Comparison of ENCODE assay signal across 41 cellular contexts in genomic region chr14:104467236-104467635, GRCh38.
"Had no signal": no experiment of that assay in that cellular context is flagged by ENCODE, and none has a peak within 500 bp of the region (broad histone marks: within the 10 kb centered on the region; RNA-seq: fewer than 3 reads in every experiment).

No MANE protein-coding gene starts in this region.

- H3K27ac Mint-ChIP-seq: activated naive CD4-positive, alpha-beta T cell treated with anti-CD3 and anti-CD28 coated beads for 36 hours; activated naive CD4-positive, alpha-beta T cell treated with anti-CD3 and anti-CD28 coated beads, Interleukin-2, amount 10 ng/mL, durations not matched to agents 7 days and 5 days; activated naive CD4-positive, alpha-beta T cell treated with anti-CD3 and anti-CD28 coated beads, Interleukin-2, amount 50 U/mL, for 24 hours; activated naive CD4-positive, alpha-beta T cell treated with anti-CD3 and anti-CD28 coated beads, Interleukin-2, amount 50 U/mL, for 72 hours; activated naive CD8-positive, alpha-beta T cell; activated naive CD8-positive, alpha-beta T cell treated with anti-CD3 and anti-CD28 coated beads for 36 hours; activated naive CD8-positive, alpha-beta T cell treated with anti-CD3 and anti-CD28 coated beads, Interleukin-2, amount 10 ng/mL, durations not matched to agents 7 days and 5 days; activated naive CD8-positive, alpha-beta T cell treated with anti-CD3 and anti-CD28 coated beads, Interleukin-2, amount 50 U/mL, for 24 hours; activated T-cell treated with anti-CD3 and anti-CD28 coated beads, Interleukin-2, amount 50 U/mL, for 24 hours; activated T-cell treated with anti-CD3 and anti-CD28 coated beads, Interleukin-2, amount 50 U/mL, for 72 hours; activated T-helper 1 cell treated with anti-CD3 and anti-CD28 coated beads, Interleukin-12 subunit alpha, Interleukin-12 subunit beta, Interleukin-2, Interleukin-4 antibody, amounts not matched to agents 30 ng/mL and 10 ng/mL and 1 ng/mL, durations not matched to agents 14 hours and 24 hours and 36 hours; activated T-helper 17 cell treated with anti-CD3 and anti-CD28 coated beads, Interleukin-2, amount 50 U/mL, for 72 hours; activated T-helper 2 cell treated with anti-CD3 and anti-CD28 coated beads, Interferon-gamma antibody, Interleukin-2, Interleukin-4, amounts not matched to agents 10 μg/mL and 5 μg/mL and 100 μg/mL, durations not matched to agents 14 hours and 24 hours and 36 hours; brain had no signal

- H3K4me3 Mint-ChIP-seq: activated naive CD4-positive, alpha-beta T cell treated with anti-CD3 and anti-CD28 coated beads for 36 hours; activated naive CD4-positive, alpha-beta T cell treated with anti-CD3 and anti-CD28 coated beads, Interleukin-2, amount 10 ng/mL, durations not matched to agents 7 days and 5 days; activated naive CD4-positive, alpha-beta T cell treated with anti-CD3 and anti-CD28 coated beads, Interleukin-2, amount 50 U/mL, for 24 hours; activated naive CD8-positive, alpha-beta T cell; activated naive CD8-positive, alpha-beta T cell treated with anti-CD3 and anti-CD28 coated beads for 36 hours; activated naive CD8-positive, alpha-beta T cell treated with anti-CD3 and anti-CD28 coated beads, Interleukin-2, amount 10 ng/mL, durations not matched to agents 7 days and 5 days; activated naive CD8-positive, alpha-beta T cell treated with anti-CD3 and anti-CD28 coated beads, Interleukin-2, amount 50 U/mL, for 24 hours; activated T-cell treated with anti-CD3 and anti-CD28 coated beads, Interleukin-2, amount 50 U/mL, for 24 hours; activated T-cell treated with anti-CD3 and anti-CD28 coated beads, Interleukin-2, amount 50 U/mL, for 4 hours; activated T-cell treated with anti-CD3 and anti-CD28 coated beads, Interleukin-2, amount 50 U/mL, for 72 hours; activated T-helper 1 cell treated with anti-CD3 and anti-CD28 coated beads, Interleukin-12 subunit alpha, Interleukin-12 subunit beta, Interleukin-2, Interleukin-4 antibody, amounts not matched to agents 30 ng/mL and 10 ng/mL and 1 ng/mL, durations not matched to agents 14 hours and 24 hours and 36 hours; activated T-helper 17 cell treated with anti-CD3 and anti-CD28 coated beads, Interleukin-2, amount 50 U/mL, for 72 hours; brain; central memory CD8-positive, alpha-beta T cell had no signal

- H3K27ac ChIP-seq: adrenal gland, ascending aorta, body of pancreas, brain microvascular endothelial cell, breast epithelium, cardiac muscle cell had no signal

- H3K36me3 Mint-ChIP-seq: activated naive CD4-positive, alpha-beta T cell treated with anti-CD3 and anti-CD28 coated beads, Interleukin-2, amount 10 ng/mL, durations not matched to agents 7 days and 5 days; activated naive CD4-positive, alpha-beta T cell treated with anti-CD3 and anti-CD28 coated beads, Interleukin-2, amount 50 U/mL, for 24 hours; activated naive CD4-positive, alpha-beta T cell treated with anti-CD3 and anti-CD28 coated beads, Interleukin-2, amount 50 U/mL, for 72 hours; activated naive CD8-positive, alpha-beta T cell; activated naive CD8-positive, alpha-beta T cell treated with anti-CD3 and anti-CD28 coated beads for 36 hours; activated naive CD8-positive, alpha-beta T cell treated with anti-CD3 and anti-CD28 coated beads, Interleukin-2, amount 10 ng/mL, durations not matched to agents 7 days and 5 days; brain had no signal

- H3K4me1 ChIP-seq: adrenal gland, ascending aorta, body of pancreas, breast epithelium had no signal

- ATAC-seq: activated naive CD4-positive, alpha-beta T cell treated with anti-CD3 and anti-CD28 coated beads, Interleukin-2, amount 50 U/mL, for 72 hours; activated naive CD8-positive, alpha-beta T cell treated with anti-CD3 and anti-CD28 coated beads, Interleukin-2, amount 50 U/mL, for 24 hours; activated T-cell treated with anti-CD3 and anti-CD28 coated beads, Interleukin-2, amount 50 U/mL, for 4 hours; activated T-cell treated with anti-CD3 and anti-CD28 coated beads, Interleukin-2, amount 50 U/mL, for 72 hours; activated T-helper 17 cell treated with anti-CD3 and anti-CD28 coated beads, Interleukin-2, amount 50 U/mL, for 72 hours; body of pancreas had no signal

- FAIRE-seq: astrocyte, bronchial epithelial cell had no signal

- H3K36me3 ChIP-seq: adrenal gland, ascending aorta, brain microvascular endothelial cell, breast epithelium, cardiac muscle cell had no signal

- DNase-seq: activated effector memory CD4-positive, alpha-beta T cell treated with anti-CD3 and anti-CD28 coated beads, Interleukin-2, amount 50 U/mL, for 16 hours; activated effector memory CD4-positive, alpha-beta T cell treated with Interleukin-2 at 50 U/mL for 16 hours; activated gamma-delta T cell; activated gamma-delta T cell treated with Interleukin-2 at 50 U/mL for 16 hours; activated naive CD4-positive, alpha-beta T cell; activated naive CD4-positive, alpha-beta T cell treated with anti-CD3 and anti-CD28 coated beads for 36 hours; activated naive CD4-positive, alpha-beta T cell treated with anti-CD3 and anti-CD28 coated beads, Interleukin-2, amount 10 ng/mL, durations not matched to agents 7 days and 5 days; activated naive CD4-positive, alpha-beta T cell treated with anti-CD3 and anti-CD28 coated beads, Interleukin-2, amount 50 U/mL, for 16 hours; activated naive CD4-positive, alpha-beta T cell treated with Interleukin-2 at 50 U/mL for 16 hours; activated naive CD8-positive, alpha-beta T cell treated with anti-CD3 and anti-CD28 coated beads for 36 hours; activated naive CD8-positive, alpha-beta T cell treated with anti-CD3 and anti-CD28 coated beads, Interleukin-2, amount 10 ng/mL, durations not matched to agents 7 days and 5 days; activated naive CD8-positive, alpha-beta T cell treated with anti-CD3 and anti-CD28 coated beads, Interleukin-2, amount 50 U/mL, for 24 hours; activated T-cell treated with anti-CD3 and anti-CD28 coated beads for 4 hours; activated T-cell treated with anti-CD3 and anti-CD28 coated beads, Interleukin-2, amount 50 U/mL, for 1 hour; activated T-cell treated with anti-CD3 and anti-CD28 coated beads, Interleukin-2, amount 50 U/mL, for 24 hours; activated T-cell treated with anti-CD3 and anti-CD28 coated beads, Interleukin-2, amount 50 U/mL, for 4 hours; activated T-cell treated with anti-CD3 and anti-CD28 coated beads, Interleukin-2, amount 50 U/mL, for 48 hours; activated T-cell treated with anti-CD3 and anti-CD28 coated beads, Interleukin-2, amount 50 U/mL, for 72 hours; amniotic stem cell; amygdala; anterior cingulate cortex; aorta; body of pancreas; brain microvascular endothelial cell; caudate nucleus; central memory CD4-positive, alpha-beta T cell; cerebellar nuclear complex had no signal

- H3K9me3 ChIP-seq: adrenal gland, ascending aorta, body of pancreas, breast epithelium had no signal

- H3K4me1 Mint-ChIP-seq: activated naive CD4-positive, alpha-beta T cell treated with anti-CD3 and anti-CD28 coated beads, Interleukin-2, amount 10 ng/mL, durations not matched to agents 7 days and 5 days; activated naive CD4-positive, alpha-beta T cell treated with anti-CD3 and anti-CD28 coated beads, Interleukin-2, amount 50 U/mL, for 24 hours; activated naive CD8-positive, alpha-beta T cell treated with anti-CD3 and anti-CD28 coated beads for 36 hours; activated naive CD8-positive, alpha-beta T cell treated with anti-CD3 and anti-CD28 coated beads, Interleukin-2, amount 10 ng/mL, durations not matched to agents 7 days and 5 days; activated naive CD8-positive, alpha-beta T cell treated with anti-CD3 and anti-CD28 coated beads, Interleukin-2, amount 50 U/mL, for 24 hours; central memory CD8-positive, alpha-beta T cell had no signal

- H3K9me3 Mint-ChIP-seq: activated naive CD4-positive, alpha-beta T cell treated with anti-CD3 and anti-CD28 coated beads for 36 hours; activated naive CD4-positive, alpha-beta T cell treated with anti-CD3 and anti-CD28 coated beads, Interleukin-2, amount 10 ng/mL, durations not matched to agents 7 days and 5 days; activated naive CD4-positive, alpha-beta T cell treated with anti-CD3 and anti-CD28 coated beads, Interleukin-2, amount 50 U/mL, for 24 hours; activated naive CD4-positive, alpha-beta T cell treated with anti-CD3 and anti-CD28 coated beads, Interleukin-2, amount 50 U/mL, for 72 hours; activated naive CD8-positive, alpha-beta T cell treated with anti-CD3 and anti-CD28 coated beads for 36 hours; activated naive CD8-positive, alpha-beta T cell treated with anti-CD3 and anti-CD28 coated beads, Interleukin-2, amount 10 ng/mL, durations not matched to agents 7 days and 5 days; activated naive CD8-positive, alpha-beta T cell treated with anti-CD3 and anti-CD28 coated beads, Interleukin-2, amount 50 U/mL, for 24 hours; activated T-cell treated with anti-CD3 and anti-CD28 coated beads, Interleukin-2, amount 50 U/mL, for 24 hours; activated T-cell treated with anti-CD3 and anti-CD28 coated beads, Interleukin-2, amount 50 U/mL, for 4 hours; activated T-cell treated with anti-CD3 and anti-CD28 coated beads, Interleukin-2, amount 50 U/mL, for 72 hours; activated T-helper 1 cell treated with anti-CD3 and anti-CD28 coated beads, Interleukin-12 subunit alpha, Interleukin-12 subunit beta, Interleukin-2, Interleukin-4 antibody, amounts not matched to agents 30 ng/mL and 10 ng/mL and 1 ng/mL, durations not matched to agents 14 hours and 24 hours and 36 hours; activated T-helper 17 cell treated with anti-CD3 and anti-CD28 coated beads, Interleukin-2, amount 50 U/mL, for 72 hours; activated T-helper 2 cell treated with anti-CD3 and anti-CD28 coated beads, Interferon-gamma antibody, Interleukin-2, Interleukin-4, amounts not matched to agents 10 μg/mL and 5 μg/mL and 100 μg/mL, durations not matched to agents 14 hours and 24 hours and 36 hours; central memory CD8-positive, alpha-beta T cell had no signal

- H3K4me3 ChIP-seq: adrenal gland, ascending aorta, body of pancreas, breast epithelium, cardiac muscle cell had no signal
